ENCODE assay signal across 8 cellular contexts in genomic region chr1:26677306-26678115, GRCh38. TPM values are rescaled to one million over a fixed set of nuclear protein-coding genes. Genes with fewer than 3 reads are reported as not detected.
A peak's percentile ranks its signal among the peaks of the same experiment; 100 is the strongest.
DNase-seq lines count a peak whose midpoint lies in the region; ATAC-seq and TF ChIP-seq lines count a peak whose summit lies in the region.

No MANE protein-coding gene starts in this region.

- no peaks in the 10 kb centered on the region for H3K36me3 Mint-ChIP-seq in natural killer cell

- H3K4ac ChIP-seq in IMR-90 (ENCODE audit: low read depth, low read length): no peak overlapping the region

- H3K14ac ChIP-seq in IMR-90 (replicated peaks; ENCODE audit: low read depth, low read length): no peak overlapping the region

- H3K4me3 ChIP-seq in IMR-90 (ENCODE audit: insufficient read depth, low read depth, low read length): no peak overlapping the region
- peak overlapping the region in 1 of 4 donors; percentile 27 for H3K4me3 ChIP-seq in esophagus squamous epithelium
- H3K4me3 ChIP-seq in upper lobe of left lung: peak overlapping the region in 2 of 4 donors; percentile 16 to 22

- H3K9me3 ChIP-seq in IMR-90 (ENCODE audit: control insufficient read depth, insufficient read depth, low read length) (no peaks in the 10 kb centered on the region), esophagus squamous epithelium (no peaks in the 10 kb centered on the region), upper lobe of left lung (no peaks in the 10 kb centered on the region)

- no peak overlapping the region for H3K56ac ChIP-seq in IMR-90 (ENCODE audit: extremely low read depth, insufficient read depth, low read length)

- H3K4me1 Mint-ChIP-seq in natural killer cell: peaks cover 11 to 12% of the 10 kb centered on the region in 2 donors

- no peak overlapping the region for H2BK120ac ChIP-seq in IMR-90 (ENCODE audit: low read depth, low read length)

- CTCF ChIA-PET in IMR-90 (lab: Yijun Ruan, JAX): interaction anchor here (0.6 to 1.3 kb wide), 4 partner anchors 9 to 955 kb away, joined by 3 to 4 read pairs (median 4); no protein-coding TSS in a partner anchor

- DNase-seq in C1 segment of cervical spinal cord (lab: John Stamatoyannopoulos, UW): peak in 10 of 14 donors; percentile 4 to 78 (median 42)
- DNase-seq in IMR-90: peak; percentile 64
- DNase-seq in OCI-M1 (lab: John Stamatoyannopoulos, UW): peak; percentile 94
- peak; percentile 54 for DNase-seq in activated T-cell treated with anti-CD3 and anti-CD28 coated beads, Interleukin-2, amount 50 U/mL, for 1 hour
- DNase-seq in esophagus squamous epithelium (lab: John Stamatoyannopoulos, UW): no peak
- DNase-seq in natural killer cell: peak; percentile 22
- peak in 1 of 2 donors; percentile 96 for DNase-seq in upper lobe of left lung

- H3K27ac Mint-ChIP-seq in natural killer cell: peak overlapping the region; percentile 30 to 85

- H4K5ac ChIP-seq in IMR-90 (ENCODE audit: low read depth, low read length): no peak overlapping the region

- H4K8ac ChIP-seq in IMR-90 (ENCODE audit: low read depth in 2 of 2, low read length in 2 of 2): no peak overlapping the region

- dilution Hi-C loops in IMR-90 (cut with HindIII; ENCODE audit: low sequenced_read_pairs, unreplicated experiment): no loop called here

- no peaks in the 10 kb centered on the region for H3K27me3 ChIP-seq in IMR-90 (ENCODE audit: control insufficient read depth, insufficient read depth, low read length)
- H3K27me3 ChIP-seq in esophagus squamous epithelium: no peaks in the 10 kb centered on the region
- H3K27me3 ChIP-seq in upper lobe of left lung: no peaks in the 10 kb centered on the region

- POLR2A ChIA-PET in IMR-90 (lab: Charles Lee; ENCODE audit: unreplicated experiment): no interaction called here

- no peak overlapping the region for H2AK9ac ChIP-seq in IMR-90 (replicated peaks; ENCODE audit: low read depth, low read length, poor library complexity)

- H2AFZ ChIP-seq in IMR-90 (replicated peaks; ENCODE audit: low read length, poor library complexity): peak overlapping the region; percentile 84

- H3K27ac ChIP-seq in IMR-90 (ENCODE audit: insufficient read depth, low read length): no peak overlapping the region
- peak overlapping the region in 2 of 4 donors; percentile 5 to 25 for H3K27ac ChIP-seq in esophagus squamous epithelium
- H3K27ac ChIP-seq in upper lobe of left lung: peak overlapping the region; percentile 9 to 45 (median 26)

- H3K9ac ChIP-seq in IMR-90 (ENCODE audit: low read depth, low read length): no peak overlapping the region

- H3K18ac ChIP-seq in IMR-90 (ENCODE audit: low read depth, low read length): no peak overlapping the region

- peak; percentile 41 for TF ChIP-seq RAD21 in IMR-90 (IDR thresholded peaks at IDR 0.05; ENCODE audit: low read length)

- H3K9me1 ChIP-seq in IMR-90 (ENCODE audit: insufficient read depth, low read length): no peaks in the 10 kb centered on the region

- TF ChIP-seq CTCF in IMR-90 (conservative IDR thresholded peaks at IDR 0.05; ENCODE audit: low read depth, low read length) (peak; percentile 41), esophagus squamous epithelium (IDR thresholded peaks at IDR 0.05) (peak; percentile 54 to 83 (median 73)), natural killer cell (IDR thresholded peaks at IDR 0.05) (peak; percentile 39), upper lobe of left lung (IDR thresholded peaks at IDR 0.05) (peak; percentile 59 to 88 (median 76))

- ATAC-seq in GM19351 (IDR thresholded peaks at IDR 0.05; ENCODE audit: unreplicated experiment) (peak; percentile 65), IMR-90 (ENCODE audit: low read depth) (peak; percentile 86), natural killer cell (peak; percentile 88 to 99 (median 98)), upper lobe of left lung (ENCODE audit: low FRiP score in 2 of 2) (peak; percentile 95)

- H2BK20ac ChIP-seq in IMR-90 (ENCODE audit: low read depth, low read length): 0 out of 2 replicates have a peak overlapping the region, but pooled peaks have one; percentile 2

- H2BK5ac ChIP-seq in IMR-90 (ENCODE audit: low read depth, low read length, poor library complexity, severe bottlenecking): no peak overlapping the region

- H3K4me1 ChIP-seq in IMR-90 (ENCODE audit: control insufficient read depth, insufficient read depth, low read length) (peaks cover 5% of the 10 kb centered on the region), esophagus squamous epithelium (peaks cover 0 to 15% (median 6%) of the 10 kb centered on the region in 3 donors), upper lobe of left lung (peaks cover 9 to 13% (median 11%) of the 10 kb centered on the region in 4 donors)

- no TSS peak for BruUV-seq in IMR-90 (replicated peaks; lab: Mats Ljungman, UMichigan)

- no peaks in the 10 kb centered on the region for H3K36me3 ChIP-seq in IMR-90 (ENCODE audit: control insufficient read depth, insufficient read depth, low read length)
- no peaks in the 10 kb centered on the region for H3K36me3 ChIP-seq in esophagus squamous epithelium
- H3K36me3 ChIP-seq in upper lobe of left lung: no peaks in the 10 kb centered on the region

- no peaks in the 10 kb centered on the region for H3K9me3 Mint-ChIP-seq in natural killer cell

- H4K20me1 ChIP-seq in IMR-90 (ENCODE audit: insufficient read depth, low read length): no peaks in the 10 kb centered on the region

- 31% methylated on average over 3 of the region's 9 CpGs; no CpG with 5 or more reads in 1 of the 2 experiments for WGBS in IMR-90 (ENCODE audit: extremely low coverage in 2 of 2, insufficient read length in 1 of 2), 2 experiments
- 1 to 5% methylated on average over 9 of the region's 9 CpGs for WGBS in esophagus squamous epithelium, 2 donors
- WGBS in upper lobe of left lung, 2 donors: 3 to 5% methylated on average over 9 of the region's 9 CpGs

- TF ChIP-seq POLR2A in IMR-90 (IDR thresholded peaks at IDR 0.05; ENCODE audit: low read depth, low read length) (no peak), esophagus squamous epithelium (IDR thresholded peaks at IDR 0.05) (no peak), upper lobe of left lung (IDR thresholded peaks at IDR 0.05) (no peak)

- in situ Hi-C loops in IMR-90 (cut with MboI; ENCODE audit: low sequenced_read_pairs): no loop called here

- H2AK5ac ChIP-seq in IMR-90 (ENCODE audit: low read depth, low read length): no peak overlapping the region

- H3K79me1 ChIP-seq in IMR-90 (ENCODE audit: low read depth in 1 of 2, low read length in 2 of 2): no peaks in the 10 kb centered on the region

- H3K23ac ChIP-seq in IMR-90 (ENCODE audit: low read depth, low read length): no peak overlapping the region; the same call in 1 of the 2 replicates

- H2BK15ac ChIP-seq in IMR-90 (ENCODE audit: low read depth, low read length): no peak overlapping the region

- peak overlapping the region; percentile 71 for H3K4me3 Mint-ChIP-seq in natural killer cell

- H3K27me3 Mint-ChIP-seq in natural killer cell (ENCODE audit: low read depth in 2 of 2): no peaks in the 10 kb centered on the region

- H3K4me2 ChIP-seq in IMR-90 (ENCODE audit: low read depth, low read length): peak overlapping the region; percentile 33

- TF ChIP-seq EP300 in upper lobe of left lung (IDR thresholded peaks at IDR 0.05): no peak

- intact Hi-C loops in IMR-90 (cut with micrococcal nuclease): loop anchor here (5.0 kb wide), 1 partner anchor 50 kb away; no protein-coding TSS in a partner anchor
- intact Hi-C loops in esophagus squamous epithelium (cut with DNase I): no loop called here
- intact Hi-C loops in natural killer cell (cut with micrococcal nuclease): loop anchor here (1.0 kb wide), 2 partner anchors 75 to 112 kb away; no protein-coding TSS in a partner anchor

- no peak overlapping the region for H4K91ac ChIP-seq in IMR-90 (ENCODE audit: insufficient read depth, low read depth, low read length)

TF ChIP-seq in IMR-90, 13 proteins besides CTCF, POLR2A, EP300 and RAD21:
- TF ChIP-seq RCOR1 (IDR thresholded peaks at IDR 0.05; ENCODE audit: insufficient replicate concordance, low read length) (no peak), MAZ (IDR thresholded peaks at IDR 0.05; ENCODE audit: borderline replicate concordance, low read depth, low read length) (no peak)

RNA-seq across cellular contexts. Expression of gene ARID1A, which starts 18.3 kb away (rescaled TPM):
- 14.0 and 16.7 TPM in 2 replicates for total RNA-seq in IMR-90 (2012; rRNA removed)
- polyA plus RNA-seq in IMR-90 (2012; rRNA removed): 39.4 and 40.7 TPM in 2 replicates
- polyA plus RNA-seq in IMR-90 (2012; cell fraction: cytosol; rRNA removed): 21.1 and 38.8 TPM in 2 replicates
- 89.6 and 144 TPM in 2 replicates for polyA plus RNA-seq in IMR-90 (2012; cell fraction: nucleus; rRNA removed; ENCODE audit: low replicate concordance)
- total RNA-seq in esophagus squamous epithelium: 10 to 100 TPM; 23.9 to 60.2 (median 43.5) TPM
- total RNA-seq in natural killer cell: 100 to 1,000 TPM; 199 to 214 (median 202) TPM
- total RNA-seq in upper lobe of left lung: 100 to 1,000 TPM in 1 of 6 donors, 10 to 100 TPM in 5; 61.3 to 102 (median 70.5) TPM
